8 cellular contexts compared by ENCODE assay signal in the genomic region with DNA sequence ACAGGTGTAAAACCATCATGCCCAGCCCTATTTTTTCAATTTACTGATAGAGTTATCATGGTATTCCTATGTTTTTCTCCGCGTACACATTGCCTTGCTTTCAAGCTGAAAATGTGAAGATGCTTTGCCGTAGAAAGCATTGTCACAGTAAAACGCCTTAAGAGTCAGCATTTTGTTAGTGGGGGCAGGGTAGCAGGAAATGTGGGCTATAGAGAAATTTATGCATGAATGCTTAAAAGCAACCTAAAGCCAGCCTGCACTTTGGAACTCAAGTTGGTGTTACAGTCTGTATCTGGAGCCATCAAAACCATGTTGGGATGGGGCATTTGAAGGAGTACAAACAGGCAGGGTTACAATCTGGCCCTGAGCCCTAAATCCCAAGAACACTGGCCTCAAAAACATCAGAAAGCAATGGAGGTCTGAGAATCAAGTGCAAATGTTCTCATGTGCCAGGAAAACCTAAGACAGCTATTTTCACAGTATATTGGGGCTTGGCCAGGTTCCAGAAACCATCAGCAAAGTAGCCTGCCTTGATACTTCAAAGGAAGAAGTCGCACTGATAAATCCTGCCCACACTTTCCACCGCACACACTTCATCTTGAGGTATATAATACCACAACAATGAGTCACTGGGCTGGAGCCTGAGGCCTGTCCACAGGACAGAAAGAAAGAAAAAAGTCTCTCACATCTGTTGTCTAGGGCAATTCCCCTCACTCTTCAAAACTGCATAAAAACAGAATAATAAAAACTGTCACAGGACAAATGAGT.
DNase-seq lines count a peak whose midpoint lies in the region; ATAC-seq and TF ChIP-seq lines count a peak whose summit lies in the region.

No MANE protein-coding gene starts in this region.

- H3K27ac Mint-ChIP-seq in activated naive CD4-positive, alpha-beta T cell treated with anti-CD3 and anti-CD28 coated beads for 36 hours, result no peak overlapping the region
- peak overlapping the region; percentile 11 to 38 for H3K27ac Mint-ChIP-seq in stimulated activated naive CD8-positive, alpha-beta T cell treated with anti-CD3 and anti-CD28 coated beads, Interleukin-15, amount 100 ng/mL, for 72 hours

- POLR2A ChIA-PET in PC-3 (lab: Charles Lee; ENCODE audit: unreplicated experiment), result no interaction called here

- H3K9me3 Mint-ChIP-seq in activated naive CD4-positive, alpha-beta T cell treated with anti-CD3 and anti-CD28 coated beads for 36 hours, result no peaks in the 10 kb centered on the region
- no peaks in the 10 kb centered on the region for H3K9me3 Mint-ChIP-seq in stimulated activated naive CD8-positive, alpha-beta T cell treated with anti-CD3 and anti-CD28 coated beads, Interleukin-15, amount 100 ng/mL, for 72 hours

- peak overlapping the region; percentile 70 for H3K27ac ChIP-seq in PC-3 (ENCODE audit: low read length)
- no peak overlapping the region for H3K27ac ChIP-seq in lower lobe of right lung

- no peaks in the 10 kb centered on the region for H4K20me1 ChIP-seq in PC-3 (ENCODE audit: low read length)

- peak; percentile 87 for ATAC-seq in GM18505 (IDR thresholded peaks at IDR 0.05; ENCODE audit: unreplicated experiment)
- peak; percentile 90 for ATAC-seq in HG03060 (IDR thresholded peaks at IDR 0.05; ENCODE audit: low read depth, unreplicated experiment)
- peak; percentile 74 for ATAC-seq in PC-3
- peak; percentile 55 to 66 for ATAC-seq in lower lobe of right lung
- peak; percentile 98 for ATAC-seq in stimulated activated naive CD8-positive, alpha-beta T cell treated with anti-CD3 and anti-CD28 coated beads, Interleukin-15, amount 100 ng/mL, for 72 hours

- no peaks in the 10 kb centered on the region for H3K36me3 Mint-ChIP-seq in activated naive CD4-positive, alpha-beta T cell treated with anti-CD3 and anti-CD28 coated beads for 36 hours (ENCODE audit: low read depth)

- no peak overlapping the region for H3K4me3 Mint-ChIP-seq in activated naive CD4-positive, alpha-beta T cell treated with anti-CD3 and anti-CD28 coated beads for 36 hours
- no peak overlapping the region for H3K4me3 Mint-ChIP-seq in stimulated activated naive CD8-positive, alpha-beta T cell treated with anti-CD3 and anti-CD28 coated beads, Interleukin-15, amount 100 ng/mL, for 72 hours

- H3K9me2 ChIP-seq in PC-3 (replicated peaks; ENCODE audit: low read length), result no peaks in the 10 kb centered on the region

- H3K79me2 ChIP-seq in PC-3 (ENCODE audit: low read length), result no peaks in the 10 kb centered on the region

- no peak overlapping the region for H2AFZ ChIP-seq in PC-3 (ENCODE audit: low read length)

- peaks cover 7% of the 10 kb centered on the region for H3K27me3 Mint-ChIP-seq in activated naive CD4-positive, alpha-beta T cell treated with anti-CD3 and anti-CD28 coated beads for 36 hours (ENCODE audit: low read depth)
- H3K27me3 Mint-ChIP-seq in stimulated activated naive CD8-positive, alpha-beta T cell treated with anti-CD3 and anti-CD28 coated beads, Interleukin-15, amount 100 ng/mL, for 72 hours, result peaks cover 55% of the 10 kb centered on the region

- H3K36me3 ChIP-seq in PC-3 (ENCODE audit: low read depth, low read length) (no peaks in the 10 kb centered on the region), lower lobe of right lung (no peaks in the 10 kb centered on the region)

- CTCF ChIA-PET in PC-3 (lab: Charles Lee), result no interaction called here
- CTCF ChIA-PET in activated naive CD4-positive, alpha-beta T cell treated with anti-CD3 and anti-CD28 coated beads for 36 hours (lab: Charles Lee), result no interaction called here

- H3K9ac ChIP-seq in PC-3 (ENCODE audit: low read length), result no peak overlapping the region

- intact Hi-C loops in PC-3 (cut with micrococcal nuclease), result loop anchor here (5.0 kb wide), 4 partner anchors 84 to 259 kb away; no protein-coding TSS in a partner anchor
- intact Hi-C loops in activated naive CD4-positive, alpha-beta T cell treated with anti-CD3 and anti-CD28 coated beads for 36 hours (cut with micrococcal nuclease), result no loop called here
- intact Hi-C loops in lower lobe of right lung (cut with DNase I), result no loop called here

- TF ChIP-seq POLR2A in GM18505 (IDR thresholded peaks at IDR 0.05; ENCODE audit: borderline replicate concordance, extremely low read depth, insufficient read depth, insufficient read length), result no peak

- H3F3A ChIP-seq in PC-3 (ENCODE audit: low read length, unreplicated experiment), result peaks cover 5% of the 10 kb centered on the region

- H3K27me3 ChIP-seq in PC-3 (ENCODE audit: low read length) (no peaks in the 10 kb centered on the region), lower lobe of right lung (ENCODE audit: low read depth) (no peaks in the 10 kb centered on the region)

- TF ChIP-seq CTCF in PC-3 (conservative IDR thresholded peaks at IDR 0.05; ENCODE audit: low read depth, low read length) (no peak), lower lobe of right lung (IDR thresholded peaks at IDR 0.05) (no peak)

- H3K9me3 ChIP-seq in PC-3 (ENCODE audit: low read length) (no peaks in the 10 kb centered on the region), lower lobe of right lung (no peaks in the 10 kb centered on the region)

- BruUV-seq in PC-3 (replicated peaks; lab: Mats Ljungman, UMichigan), result no TSS peak

- H3K4me1 Mint-ChIP-seq in activated naive CD4-positive, alpha-beta T cell treated with anti-CD3 and anti-CD28 coated beads for 36 hours (ENCODE audit: low read depth), result peaks cover 9% of the 10 kb centered on the region
- peaks cover 25% of the 10 kb centered on the region for H3K4me1 Mint-ChIP-seq in stimulated activated naive CD8-positive, alpha-beta T cell treated with anti-CD3 and anti-CD28 coated beads, Interleukin-15, amount 100 ng/mL, for 72 hours

- H3K4me1 ChIP-seq in PC-3 (ENCODE audit: insufficient read depth, low read length), result peaks cover 27% of the 10 kb centered on the region
- no peaks in the 10 kb centered on the region for H3K4me1 ChIP-seq in lower lobe of right lung

- DNase-seq in 8988T (peak; percentile 22), PC-3 (peak; percentile 92), lower lobe of right lung (no peak), D341Med (ENCODE audit: low spot score) (no peak)
- DNase-seq in activated naive CD4-positive, alpha-beta T cell treated with anti-CD3 and anti-CD28 coated beads for 36 hours, result peak; percentile 74
- peak; percentile 74 to 86 for DNase-seq in stimulated activated naive CD8-positive, alpha-beta T cell treated with anti-CD3 and anti-CD28 coated beads, Interleukin-15, amount 100 ng/mL, for 72 hours

- H3K4me3 ChIP-seq in PC-3 (ENCODE audit: low read length) (no peak overlapping the region; the same call in 1 of the 2 replicates), lower lobe of right lung (no peak overlapping the region)

- H3K4me2 ChIP-seq in PC-3 (ENCODE audit: low read length), result peak overlapping the region; percentile 55

Comparison
In these comparisons a context has a peak if more than half of its experiments do, and no peak if none do; other contexts are left out.
1. DNase-seq: peak in 8988T (single experiment), PC-3 (single experiment), activated naive CD4-positive, alpha-beta T cell treated with anti-CD3 and anti-CD28 coated beads for 36 hours (single experiment) and stimulated activated naive CD8-positive, alpha-beta T cell treated with anti-CD3 and anti-CD28 coated beads, Interleukin-15, amount 100 ng/mL, for 72 hours (2 of 2); none in lower lobe of right lung (single experiment) and D341Med (single experiment).
2. Peak in every context shown above with its lines, with median percentiles within 50 percentile points of each other: ATAC-seq.